In genomic region chr22:17960695-17961442, GRCh38 we compare ENCODE assay signal across 31 cellular contexts.
DNase-seq lines count a peak whose midpoint lies in the region; ATAC-seq and TF ChIP-seq lines count a peak whose summit lies in the region.
"Had no signal": no experiment of that assay in that cellular context is flagged by ENCODE, and none has a peak within 500 bp of the region (broad histone marks: within the 10 kb centered on the region; RNA-seq: fewer than 3 reads in every experiment).

No MANE protein-coding gene starts in this region.

- H3K79me1 ChIP-seq in mesenchymal stem cell (replicated peaks; ENCODE audit: low read length, poor library complexity, severe bottlenecking): peaks cover 2% of the 10 kb centered on the region

- ATAC-seq in left ventricle myocardium superior (peak; percentile 5), activated B cell treated with CpG ODN at 0.5 μM for 24 hours (ENCODE audit: low read depth) (no peak)
- no peak for ATAC-seq in stimulated activated naive B cell treated with anti-CD40 and anti-IgM and Interleukin-4, amounts not matched to agents 10 μg/mL and 1 μg/mL and 100 μg/mL, for 72 hours (replicated peaks)
- ATAC-seq: activated naive CD8-positive, alpha-beta T cell treated with anti-CD3 and anti-CD28 coated beads, Interleukin-2, amount 50 U/mL, for 24 hours; activated T-cell treated with anti-CD3 and anti-CD28 coated beads, Interleukin-2, amount 50 U/mL, for 4 hours; esophagus mucosa; naive thymus-derived CD8-positive, alpha-beta T cell; T-cell had no signal

- WGBS in mesenchymal stem cell: 86% methylated on average over 19 of the region's 19 CpGs

- peaks cover 0 to 37% of the 10 kb centered on the region in 2 donors for H3K4me1 ChIP-seq in right atrium auricular region
- peaks cover 45% of the 10 kb centered on the region for H3K4me1 ChIP-seq in mesenchymal stem cell (ENCODE audit: control insufficient read depth, insufficient read depth, low read depth, low read length)
- no peaks in the 10 kb centered on the region for H3K4me1 ChIP-seq in ascending aorta

- DNase-seq in left ventricle myocardium superior (no peak), right atrium auricular region (ENCODE audit: low spot score) (no peak), activated B cell treated with CpG ODN at 0.5 μM for 24 hours (no peak), mesenchymal stem cell (no peak), NOMO-1 treated with DMSO at 0.1 percent for 48 hours (lab: John Stamatoyannopoulos, UW; ENCODE audit: unreplicated experiment) (no peak), mesothelial cell of epicardium (ENCODE audit: low spot score in 2 of 2, unreplicated experiment in 2 of 2) (no peak), ascending aorta (ENCODE audit: low spot score in 2 of 2) (no peak)
- DNase-seq in stimulated activated naive B cell treated with anti-CD40 and anti-IgM and Interleukin-4, amounts not matched to agents 10 μg/mL and 1 μg/mL and 100 μg/mL, for 72 hours: no peak
- DNase-seq: activated CD4-positive, alpha-beta T cell treated with anti-CD3 and anti-CD28 coated beads, Interleukin-2, amount 10 ng/mL, durations not matched to agents 24 days and 14 days; activated naive CD8-positive, alpha-beta T cell treated with anti-CD3 and anti-CD28 coated beads, Interleukin-2, amount 50 U/mL, for 24 hours; activated T-cell treated with anti-CD3 and anti-CD28 coated beads, Interleukin-2, amount 50 U/mL, for 4 hours; CD4-positive, alpha-beta memory T cell; H7; head of caudate nucleus; naive thymus-derived CD8-positive, alpha-beta T cell; NCI-H1417 treated with DMSO at 0.1 percent for 48 hours; NCI-H2081; NCI-H446; ovary; retina; RPMI8226; stimulated activated CD4-positive, alpha-beta T cell treated with anti-CD3 and anti-CD28 coated beads, Interleukin-1b, Interleukin-23, amount 100 ng/mL, for 48 hours; stomach; T-cell; WERI-Rb-1 had no signal

- H3K27ac ChIP-seq in right atrium auricular region (peak overlapping the region in 1 of 2 donors; percentile 38), mesenchymal stem cell (ENCODE audit: low read length, poor library complexity, severe bottlenecking) (no peak overlapping the region), ascending aorta (no peak overlapping the region)
- H3K27ac ChIP-seq: HL-60, ovary, SJSA1, stomach, vagina, WERI-Rb-1 had no signal

- no peak overlapping the region for H3K4me3 ChIP-seq in right atrium auricular region
- no peak overlapping the region for H3K4me3 ChIP-seq in mesenchymal stem cell (ENCODE audit: insufficient read depth in 1 of 2, low read depth in 1 of 2, low read length in 2 of 2)
- no peak overlapping the region for H3K4me3 ChIP-seq in ascending aorta
- H3K4me3 ChIP-seq: ovary, SJSA1, smooth muscle cell, stomach, vagina had no signal

- no peak overlapping the region for H2BK120ac ChIP-seq in mesenchymal stem cell (ENCODE audit: low read depth, low read length)

- peak overlapping the region in 1 of 2 experiments; percentile 56 for H3K14ac ChIP-seq in mesenchymal stem cell (ENCODE audit: low read length in 2 of 2)

- H3K4me1 Mint-ChIP-seq in activated B cell treated with CpG ODN at 0.5 μM for 24 hours: peaks cover 88% of the 10 kb centered on the region
- H3K4me1 Mint-ChIP-seq in stimulated activated naive B cell treated with anti-CD40 and anti-IgM and Interleukin-4, amounts not matched to agents 10 μg/mL and 1 μg/mL and 100 μg/mL, for 72 hours: peaks cover 61 to 88% of the 10 kb centered on the region in 2 donors
- H3K4me1 Mint-ChIP-seq in mesothelial cell of epicardium: peaks cover 33% of the 10 kb centered on the region
- H3K4me1 Mint-ChIP-seq: activated CD4-positive, alpha-beta T cell treated with anti-CD3 and anti-CD28 coated beads, Interleukin-2, amount 10 ng/mL, durations not matched to agents 24 days and 14 days had no signal

- no peak overlapping the region for H3K4ac ChIP-seq in mesenchymal stem cell (ENCODE audit: low read depth in 1 of 2, low read length in 2 of 2)

- no peak for TF ChIP-seq CTCF in right atrium auricular region (IDR thresholded peaks at IDR 0.05)
- TF ChIP-seq CTCF in activated B cell treated with CpG ODN at 0.5 μM for 24 hours (IDR thresholded peaks at IDR 0.05): no peak
- TF ChIP-seq CTCF in mesothelial cell of epicardium (IDR thresholded peaks at IDR 0.05; ENCODE audit: unreplicated experiment): no peak
- TF ChIP-seq CTCF in ascending aorta (IDR thresholded peaks at IDR 0.05): no peak

- H2BK12ac ChIP-seq in mesenchymal stem cell (ENCODE audit: low read length in 2 of 2): no peak overlapping the region

- no peaks in the 10 kb centered on the region for H3K27me3 Mint-ChIP-seq in activated B cell treated with CpG ODN at 0.5 μM for 24 hours
- H3K27me3 Mint-ChIP-seq in stimulated activated naive B cell treated with anti-CD40 and anti-IgM and Interleukin-4, amounts not matched to agents 10 μg/mL and 1 μg/mL and 100 μg/mL, for 72 hours: no peaks in the 10 kb centered on the region
- no peaks in the 10 kb centered on the region for H3K27me3 Mint-ChIP-seq in mesothelial cell of epicardium (ENCODE audit: low read depth)
- H3K27me3 Mint-ChIP-seq: activated CD4-positive, alpha-beta T cell treated with anti-CD3 and anti-CD28 coated beads, Interleukin-2, amount 10 ng/mL, durations not matched to agents 24 days and 14 days; activated naive CD8-positive, alpha-beta T cell treated with anti-CD3 and anti-CD28 coated beads, Interleukin-2, amount 50 U/mL, for 24 hours; CD4-positive, alpha-beta memory T cell; central memory CD8-positive, alpha-beta T cell; naive thymus-derived CD8-positive, alpha-beta T cell; T-cell had no signal

- no peaks in the 10 kb centered on the region for H3K27me3 ChIP-seq in right atrium auricular region
- no peaks in the 10 kb centered on the region for H3K27me3 ChIP-seq in mesenchymal stem cell (ENCODE audit: control insufficient read depth in 1 of 2, insufficient read depth in 1 of 2, low read length in 2 of 2)
- no peaks in the 10 kb centered on the region for H3K27me3 ChIP-seq in ascending aorta
- H3K27me3 ChIP-seq: ovary, SJSA1, stomach, vagina had no signal

- CTCF ChIA-PET in activated B cell treated with CpG ODN at 0.5 μM for 24 hours (lab: Charles Lee): interaction anchor here (2.3 kb wide), 1 partner anchor 115 kb away, joined by 6 read pairs; no protein-coding TSS in a partner anchor

- H3K36me3 Mint-ChIP-seq in activated B cell treated with CpG ODN at 0.5 μM for 24 hours (ENCODE audit: low read depth) (peaks cover 45% of the 10 kb centered on the region), mesothelial cell of epicardium (no peaks in the 10 kb centered on the region)
- peaks cover 40 to 48% of the 10 kb centered on the region in 2 donors for H3K36me3 Mint-ChIP-seq in stimulated activated naive B cell treated with anti-CD40 and anti-IgM and Interleukin-4, amounts not matched to agents 10 μg/mL and 1 μg/mL and 100 μg/mL, for 72 hours

- no peaks in the 10 kb centered on the region for H3K9me3 Mint-ChIP-seq in activated B cell treated with CpG ODN at 0.5 μM for 24 hours
- H3K9me3 Mint-ChIP-seq in stimulated activated naive B cell treated with anti-CD40 and anti-IgM and Interleukin-4, amounts not matched to agents 10 μg/mL and 1 μg/mL and 100 μg/mL, for 72 hours: no peaks in the 10 kb centered on the region
- H3K9me3 Mint-ChIP-seq in mesothelial cell of epicardium: no peaks in the 10 kb centered on the region
- H3K9me3 Mint-ChIP-seq: activated CD4-positive, alpha-beta T cell treated with anti-CD3 and anti-CD28 coated beads, Interleukin-2, amount 10 ng/mL, durations not matched to agents 24 days and 14 days; activated naive CD8-positive, alpha-beta T cell treated with anti-CD3 and anti-CD28 coated beads, Interleukin-2, amount 50 U/mL, for 24 hours; activated T-cell treated with anti-CD3 and anti-CD28 coated beads, Interleukin-2, amount 50 U/mL, for 4 hours; CD4-positive, alpha-beta memory T cell; central memory CD8-positive, alpha-beta T cell; naive thymus-derived CD8-positive, alpha-beta T cell; T-cell had no signal

- H2BK15ac ChIP-seq in mesenchymal stem cell (ENCODE audit: low read depth, poor library complexity, severe bottlenecking): peak overlapping the region; percentile 20

- peak overlapping the region; percentile 29 for H4K8ac ChIP-seq in mesenchymal stem cell (ENCODE audit: low read length)

- peak overlapping the region; percentile 7 for H3K27ac Mint-ChIP-seq in activated B cell treated with CpG ODN at 0.5 μM for 24 hours
- H3K27ac Mint-ChIP-seq in stimulated activated naive B cell treated with anti-CD40 and anti-IgM and Interleukin-4, amounts not matched to agents 10 μg/mL and 1 μg/mL and 100 μg/mL, for 72 hours: peak overlapping the region; percentile 63
- no peak overlapping the region for H3K27ac Mint-ChIP-seq in mesothelial cell of epicardium
- H3K27ac Mint-ChIP-seq: activated CD4-positive, alpha-beta T cell treated with anti-CD3 and anti-CD28 coated beads, Interleukin-2, amount 10 ng/mL, durations not matched to agents 24 days and 14 days; activated naive CD8-positive, alpha-beta T cell treated with anti-CD3 and anti-CD28 coated beads, Interleukin-2, amount 50 U/mL, for 24 hours; T-cell had no signal

- H3K4me2 ChIP-seq in mesenchymal stem cell (ENCODE audit: low read length, poor library complexity, severe bottlenecking): no peak overlapping the region
- H3K4me2 ChIP-seq: smooth muscle cell had no signal

- H4K91ac ChIP-seq in mesenchymal stem cell (ENCODE audit: low read length): no peak overlapping the region

- intact Hi-C loops in left ventricle myocardium superior (cut with micrococcal nuclease): no loop called here
- intact Hi-C loops in activated B cell treated with CpG ODN at 0.5 μM for 24 hours (cut with micrococcal nuclease): no loop called here
- intact Hi-C loops in ascending aorta (cut with DNase I): no loop called here

- POLR2A ChIA-PET in activated B cell treated with CpG ODN at 0.5 μM for 24 hours (lab: Charles Lee): interaction anchor here (0.9 kb wide), 1 partner anchor 111 kb away, joined by 4 read pairs; no protein-coding TSS in a partner anchor

- H3K4me3 Mint-ChIP-seq in activated B cell treated with CpG ODN at 0.5 μM for 24 hours (no peak overlapping the region), mesothelial cell of epicardium (no peak overlapping the region)
- H3K4me3 Mint-ChIP-seq in stimulated activated naive B cell treated with anti-CD40 and anti-IgM and Interleukin-4, amounts not matched to agents 10 μg/mL and 1 μg/mL and 100 μg/mL, for 72 hours: no peak overlapping the region
- H3K4me3 Mint-ChIP-seq: activated CD4-positive, alpha-beta T cell treated with anti-CD3 and anti-CD28 coated beads, Interleukin-2, amount 10 ng/mL, durations not matched to agents 24 days and 14 days; activated naive CD8-positive, alpha-beta T cell treated with anti-CD3 and anti-CD28 coated beads, Interleukin-2, amount 50 U/mL, for 24 hours; activated T-cell treated with anti-CD3 and anti-CD28 coated beads, Interleukin-2, amount 50 U/mL, for 4 hours; CD4-positive, alpha-beta memory T cell; central memory CD8-positive, alpha-beta T cell; naive thymus-derived CD8-positive, alpha-beta T cell; T-cell had no signal

- H3K9me3 ChIP-seq in right atrium auricular region (no peaks in the 10 kb centered on the region), mesenchymal stem cell (ENCODE audit: control insufficient read depth, low read length) (no peaks in the 10 kb centered on the region), ascending aorta (no peaks in the 10 kb centered on the region)
- H3K9me3 ChIP-seq: ovary, SJSA1, stomach, vagina had no signal

- no peak overlapping the region for H3K18ac ChIP-seq in mesenchymal stem cell (ENCODE audit: low read depth in 1 of 2, low read length in 2 of 2)

- H2BK5ac ChIP-seq in mesenchymal stem cell (ENCODE audit: low read depth, low read length, poor library complexity, severe bottlenecking): no peak overlapping the region

- no peak overlapping the region for H3K9ac ChIP-seq in mesenchymal stem cell (ENCODE audit: low read length)

- H3K36me3 ChIP-seq in right atrium auricular region: no peaks in the 10 kb centered on the region
- H3K36me3 ChIP-seq in mesenchymal stem cell (ENCODE audit: control insufficient read depth in 1 of 2, insufficient read depth in 2 of 2, low read depth in 1 of 2, low read length in 2 of 2): peaks cover 7 to 26% of the 10 kb centered on the region in 2 experiments
- peaks cover 0 to 5% of the 10 kb centered on the region in 2 donors for H3K36me3 ChIP-seq in ascending aorta
- H3K36me3 ChIP-seq: ovary, stomach, vagina, WERI-Rb-1 had no signal

- H3K23ac ChIP-seq in mesenchymal stem cell (ENCODE audit: low read length in 2 of 2): no peak overlapping the region

- no peak overlapping the region for H2AFZ ChIP-seq in mesenchymal stem cell (ENCODE audit: low read depth, low read length)

- H2AK5ac ChIP-seq in mesenchymal stem cell (ENCODE audit: low read length, severe bottlenecking): peak overlapping the region; percentile 60
